Comparison of ENCODE assay signal across 1 cellular context in genomic region chr12:96208801-96209534, GRCh38.
TF ChIP-seq lines count a peak whose summit lies in the region.

No MANE protein-coding gene starts in this region.

TF ChIP-seq in GM23338, 12 proteins besides CTCF, POLR2A, EP300 and RAD21 (continued from another document):
- TF ChIP-seq, protein P1, sequence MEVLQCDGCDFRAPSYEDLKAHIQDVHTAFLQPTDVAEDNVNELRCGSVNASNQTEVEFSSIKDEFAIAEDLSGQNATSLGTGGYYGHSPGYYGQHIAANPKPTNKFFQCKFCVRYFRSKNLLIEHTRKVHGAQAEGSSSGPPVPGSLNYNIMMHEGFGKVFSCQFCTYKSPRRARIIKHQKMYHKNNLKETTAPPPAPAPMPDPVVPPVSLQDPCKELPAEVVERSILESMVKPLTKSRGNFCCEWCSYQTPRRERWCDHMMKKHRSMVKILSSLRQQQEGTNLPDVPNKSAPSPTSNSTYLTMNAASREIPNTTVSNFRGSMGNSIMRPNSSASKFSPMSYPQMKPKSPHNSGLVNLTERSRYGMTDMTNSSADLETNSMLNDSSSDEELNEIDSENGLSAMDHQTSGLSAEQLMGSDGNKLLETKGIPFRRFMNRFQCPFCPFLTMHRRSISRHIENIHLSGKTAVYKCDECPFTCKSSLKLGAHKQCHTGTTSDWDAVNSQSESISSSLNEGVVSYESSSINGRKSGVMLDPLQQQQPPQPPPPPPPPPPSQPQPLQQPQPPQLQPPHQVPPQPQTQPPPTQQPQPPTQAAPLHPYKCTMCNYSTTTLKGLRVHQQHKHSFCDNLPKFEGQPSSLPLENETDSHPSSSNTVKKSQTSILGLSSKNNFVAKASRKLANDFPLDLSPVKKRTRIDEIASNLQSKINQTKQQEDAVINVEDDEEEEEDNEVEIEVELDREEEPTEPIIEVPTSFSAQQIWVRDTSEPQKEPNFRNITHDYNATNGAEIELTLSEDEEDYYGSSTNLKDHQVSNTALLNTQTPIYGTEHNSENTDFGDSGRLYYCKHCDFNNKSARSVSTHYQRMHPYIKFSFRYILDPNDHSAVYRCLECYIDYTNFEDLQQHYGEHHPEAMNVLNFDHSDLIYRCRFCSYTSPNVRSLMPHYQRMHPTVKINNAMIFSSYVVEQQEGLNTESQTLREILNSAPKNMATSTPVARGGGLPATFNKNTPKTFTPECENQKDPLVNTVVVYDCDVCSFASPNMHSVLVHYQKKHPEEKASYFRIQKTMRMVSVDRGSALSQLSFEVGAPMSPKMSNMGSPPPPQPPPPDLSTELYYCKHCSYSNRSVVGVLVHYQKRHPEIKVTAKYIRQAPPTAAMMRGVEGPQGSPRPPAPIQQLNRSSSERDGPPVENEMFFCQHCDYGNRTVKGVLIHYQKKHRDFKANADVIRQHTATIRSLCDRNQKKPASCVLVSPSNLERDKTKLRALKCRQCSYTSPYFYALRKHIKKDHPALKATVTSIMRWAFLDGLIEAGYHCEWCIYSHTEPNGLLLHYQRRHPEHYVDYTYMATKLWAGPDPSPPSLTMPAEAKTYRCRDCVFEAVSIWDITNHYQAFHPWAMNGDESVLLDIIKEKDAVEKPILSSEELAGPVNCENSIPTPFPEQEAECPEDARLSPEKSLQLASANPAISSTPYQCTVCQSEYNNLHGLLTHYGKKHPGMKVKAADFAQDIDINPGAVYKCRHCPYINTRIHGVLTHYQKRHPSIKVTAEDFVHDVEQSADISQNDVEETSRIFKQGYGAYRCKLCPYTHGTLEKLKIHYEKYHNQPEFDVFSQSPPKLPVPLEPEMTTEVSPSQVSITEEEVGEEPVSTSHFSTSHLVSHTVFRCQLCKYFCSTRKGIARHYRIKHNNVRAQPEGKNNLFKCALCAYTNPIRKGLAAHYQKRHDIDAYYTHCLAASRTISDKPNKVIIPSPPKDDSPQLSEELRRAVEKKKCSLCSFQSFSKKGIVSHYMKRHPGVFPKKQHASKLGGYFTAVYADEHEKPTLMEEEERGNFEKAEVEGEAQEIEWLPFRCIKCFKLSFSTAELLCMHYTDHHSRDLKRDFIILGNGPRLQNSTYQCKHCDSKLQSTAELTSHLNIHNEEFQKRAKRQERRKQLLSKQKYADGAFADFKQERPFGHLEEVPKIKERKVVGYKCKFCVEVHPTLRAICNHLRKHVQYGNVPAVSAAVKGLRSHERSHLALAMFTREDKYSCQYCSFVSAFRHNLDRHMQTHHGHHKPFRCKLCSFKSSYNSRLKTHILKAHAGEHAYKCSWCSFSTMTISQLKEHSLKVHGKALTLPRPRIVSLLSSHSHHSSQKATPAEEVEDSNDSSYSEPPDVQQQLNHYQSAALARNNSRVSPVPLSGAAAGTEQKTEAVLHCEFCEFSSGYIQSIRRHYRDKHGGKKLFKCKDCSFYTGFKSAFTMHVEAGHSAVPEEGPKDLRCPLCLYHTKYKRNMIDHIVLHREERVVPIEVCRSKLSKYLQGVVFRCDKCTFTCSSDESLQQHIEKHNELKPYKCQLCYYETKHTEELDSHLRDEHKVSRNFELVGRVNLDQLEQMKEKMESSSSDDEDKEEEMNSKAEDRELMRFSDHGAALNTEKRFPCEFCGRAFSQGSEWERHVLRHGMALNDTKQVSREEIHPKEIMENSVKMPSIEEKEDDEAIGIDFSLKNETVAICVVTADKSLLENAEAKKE (CRISPR knock-in tag; IDR thresholded peaks at IDR 0.05), result no peak
TF ChIP-seq in GM23338: peak in this region for 0.
